In genomic region chr10:128306966-128307365, GRCh38 we compare ENCODE assay signal across 7 cellular contexts.
"Had no signal": no experiment of that assay in that cellular context is flagged by ENCODE, and none has a peak within 500 bp of the region (broad histone marks: within the 10 kb centered on the region; RNA-seq: fewer than 3 reads in every experiment).

No MANE protein-coding gene starts in this region.

- H3K9me3 ChIP-seq: HAP-1 had no signal

- H3K4me3 Mint-ChIP-seq: HFFc6 had no signal

- H3K27ac ChIP-seq: GM23248 had no signal

- H3K4me3 ChIP-seq: GM23248, HAP-1, K562 had no signal

- DNase-seq: GM23248, GOT3, H7, HFFc6, IMR-90 had no signal

- H3K27ac Mint-ChIP-seq: HFFc6 had no signal

- H3K4me1 ChIP-seq: HAP-1 had no signal

- H3K36me3 ChIP-seq: HAP-1 had no signal
